Comparison of ENCODE assay signal across 24 cellular contexts in the genomic region with DNA sequence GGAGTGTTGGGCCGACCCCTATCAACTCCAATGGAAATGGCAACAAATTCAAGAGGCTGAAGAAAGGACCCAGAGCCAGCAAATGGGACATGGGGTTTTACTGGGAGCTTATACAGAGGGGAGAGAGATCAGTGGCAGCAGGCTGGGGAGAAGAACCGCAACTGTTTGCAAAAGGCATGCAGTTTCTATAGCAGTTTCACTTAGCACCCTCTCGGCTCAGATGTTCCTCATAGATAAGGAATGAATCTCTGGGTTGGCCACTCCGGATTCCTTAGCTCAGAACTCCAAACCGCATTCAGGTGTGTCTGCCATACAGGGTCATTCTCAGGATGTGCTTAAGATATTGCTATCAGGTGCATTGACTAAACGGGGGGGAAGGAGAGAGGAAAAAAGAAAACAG.
"Had no signal": no experiment of that assay in that cellular context is flagged by ENCODE, and none has a peak within 500 bp of the region (broad histone marks: within the 10 kb centered on the region; RNA-seq: fewer than 3 reads in every experiment).

No MANE protein-coding gene starts in this region.

- H3K27ac ChIP-seq: brain microvascular endothelial cell, cardiac muscle cell, PC-9 had no signal

- H3K27ac Mint-ChIP-seq: activated B cell treated with CpG ODN at 0.5 μM for 24 hours; activated CD4-positive, alpha-beta T cell treated with anti-CD3 and anti-CD28 coated beads, Interleukin-2, amount 10 ng/mL, durations not matched to agents 24 days and 14 days; activated CD8-positive, alpha-beta memory T cell treated with anti-CD3 and anti-CD28 coated beads, Interleukin-2, amount 10 ng/mL, durations not matched to agents 7 days and 5 days; activated naive CD4-positive, alpha-beta T cell treated with anti-CD3 and anti-CD28 coated beads, Interleukin-2, amount 50 U/mL, for 72 hours; activated naive CD8-positive, alpha-beta T cell treated with anti-CD3 and anti-CD28 coated beads, Interleukin-2, amount 50 U/mL, for 24 hours had no signal

- DNase-seq: activated B cell treated with CpG ODN at 0.5 μM for 24 hours; activated CD4-positive, alpha-beta T cell treated with anti-CD3 and anti-CD28 coated beads for 1 hour; activated CD4-positive, alpha-beta T cell treated with anti-CD3 and anti-CD28 coated beads, Interleukin-2, amount 10 ng/mL, durations not matched to agents 24 days and 14 days; activated CD4-positive, alpha-beta T cell treated with anti-CD3 and anti-CD28 coated beads, Interleukin-2, amount 50 U/mL, for 48 hours; activated CD8-positive, alpha-beta memory T cell treated with anti-CD3 and anti-CD28 coated beads, Interleukin-2, amount 10 ng/mL, durations not matched to agents 7 days and 5 days; activated naive CD4-positive, alpha-beta T cell treated with Interleukin-2 at 50 U/mL for 16 hours; activated naive CD8-positive, alpha-beta T cell treated with anti-CD3 and anti-CD28 coated beads, Interleukin-2, amount 50 U/mL, for 24 hours; activated T-cell treated with anti-CD3 and anti-CD28 coated beads, Interleukin-2, amount 50 U/mL, for 4 hours; amniotic stem cell; brain microvascular endothelial cell; Kasumi-1; KBM-7; NCI-H1092; NCI-H1417; NCI-H1694 treated with DMSO at 0.1 percent for 48 hours; NCI-H2029 treated with DMSO at 0.1 percent for 48 hours; NCI-H446; NCI-H524; SIG-M5; T-helper 2 cell; T1000 had no signal

- H2AFZ ChIP-seq: PC-9 had no signal

- H3K4me3 Mint-ChIP-seq: activated B cell treated with CpG ODN at 0.5 μM for 24 hours; activated CD4-positive, alpha-beta T cell treated with anti-CD3 and anti-CD28 coated beads, Interleukin-2, amount 10 ng/mL, durations not matched to agents 24 days and 14 days; activated CD8-positive, alpha-beta memory T cell treated with anti-CD3 and anti-CD28 coated beads, Interleukin-2, amount 10 ng/mL, durations not matched to agents 7 days and 5 days; activated naive CD8-positive, alpha-beta T cell treated with anti-CD3 and anti-CD28 coated beads, Interleukin-2, amount 50 U/mL, for 24 hours; activated T-cell treated with anti-CD3 and anti-CD28 coated beads, Interleukin-2, amount 50 U/mL, for 4 hours had no signal

- ATAC-seq: activated CD8-positive, alpha-beta memory T cell treated with anti-CD3 and anti-CD28 coated beads, Interleukin-2, amount 10 ng/mL, durations not matched to agents 7 days and 5 days; activated naive CD4-positive, alpha-beta T cell treated with anti-CD3 and anti-CD28 coated beads, Interleukin-2, amount 50 U/mL, for 72 hours; activated naive CD8-positive, alpha-beta T cell treated with anti-CD3 and anti-CD28 coated beads, Interleukin-2, amount 50 U/mL, for 24 hours; activated T-cell treated with anti-CD3 and anti-CD28 coated beads, Interleukin-2, amount 50 U/mL, for 4 hours had no signal

- H3K36me3 ChIP-seq: brain microvascular endothelial cell, cardiac muscle cell had no signal

- H3K4me2 ChIP-seq: PC-9 had no signal

- H3K4me3 ChIP-seq: cardiac muscle cell, PC-9 had no signal

- H3K9me3 Mint-ChIP-seq: activated B cell treated with CpG ODN at 0.5 μM for 24 hours; activated CD4-positive, alpha-beta T cell treated with anti-CD3 and anti-CD28 coated beads, Interleukin-2, amount 10 ng/mL, durations not matched to agents 24 days and 14 days; activated naive CD4-positive, alpha-beta T cell treated with anti-CD3 and anti-CD28 coated beads, Interleukin-2, amount 50 U/mL, for 72 hours; activated naive CD8-positive, alpha-beta T cell treated with anti-CD3 and anti-CD28 coated beads, Interleukin-2, amount 50 U/mL, for 24 hours; activated T-cell treated with anti-CD3 and anti-CD28 coated beads, Interleukin-2, amount 50 U/mL, for 4 hours had no signal

- H3K4me1 Mint-ChIP-seq: activated B cell treated with CpG ODN at 0.5 μM for 24 hours; activated CD4-positive, alpha-beta T cell treated with anti-CD3 and anti-CD28 coated beads, Interleukin-2, amount 10 ng/mL, durations not matched to agents 24 days and 14 days; activated CD8-positive, alpha-beta memory T cell treated with anti-CD3 and anti-CD28 coated beads, Interleukin-2, amount 10 ng/mL, durations not matched to agents 7 days and 5 days; activated naive CD8-positive, alpha-beta T cell treated with anti-CD3 and anti-CD28 coated beads, Interleukin-2, amount 50 U/mL, for 24 hours had no signal

- H3K36me3 Mint-ChIP-seq: activated CD8-positive, alpha-beta memory T cell treated with anti-CD3 and anti-CD28 coated beads, Interleukin-2, amount 10 ng/mL, durations not matched to agents 7 days and 5 days had no signal

- H3K27me3 ChIP-seq: brain microvascular endothelial cell, cardiac muscle cell had no signal
